ENCODE assay signal across 10 cellular contexts in the genomic region with DNA sequence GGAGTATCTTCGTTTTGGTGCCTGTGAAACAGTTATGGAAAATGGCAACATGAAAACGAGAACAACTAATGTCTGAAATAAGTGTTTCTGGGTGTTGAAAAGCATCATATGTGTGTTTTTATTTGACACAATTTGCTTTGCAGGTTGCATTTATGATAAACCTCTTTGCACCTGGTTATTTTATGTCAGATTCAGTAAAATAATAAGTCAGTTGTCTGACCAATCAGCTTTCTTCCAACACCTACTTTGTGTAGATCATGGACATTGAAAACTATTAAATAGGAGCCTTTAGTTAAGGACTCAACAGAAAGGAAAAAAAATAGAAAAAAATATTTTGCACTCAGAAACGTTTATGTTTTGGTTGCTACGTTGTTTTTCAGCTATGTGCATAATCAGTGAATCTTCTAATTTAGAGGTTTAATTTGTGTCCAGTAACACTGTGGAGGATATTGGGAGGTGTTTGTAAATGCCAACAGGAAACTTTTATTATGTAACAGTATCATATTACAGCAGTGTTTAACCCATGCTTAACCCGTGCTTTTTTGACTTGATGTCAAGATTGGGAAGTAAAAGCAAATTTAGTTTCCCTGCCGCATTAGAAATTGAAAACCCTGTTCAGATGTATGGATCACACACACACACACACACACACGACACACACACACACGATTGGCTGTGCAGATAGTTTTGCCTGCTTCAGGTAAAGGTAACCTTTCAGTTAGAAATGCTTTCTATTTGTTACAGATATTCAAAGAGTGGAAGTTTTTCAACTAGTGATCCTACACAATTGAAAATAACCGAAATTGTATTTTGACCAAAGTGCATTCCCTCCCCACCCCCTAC. TPM values are rescaled to one million over a fixed set of nuclear protein-coding genes. Genes with fewer than 3 reads are reported as not detected.
DNase-seq lines count a peak whose midpoint lies in the region; ATAC-seq and TF ChIP-seq lines count a peak whose summit lies in the region.
"Had no signal": no experiment of that assay in that cellular context is flagged by ENCODE, and none has a peak within 500 bp of the region (broad histone marks: within the 10 kb centered on the region; RNA-seq: fewer than 3 reads in every experiment).

No MANE protein-coding gene starts in this region.

- ATAC-seq in GM18858 (IDR thresholded peaks at IDR 0.05; ENCODE audit: unreplicated experiment) (no peak), HG03342 (IDR thresholded peaks at IDR 0.05; ENCODE audit: unreplicated experiment) (no peak)

- no peak for DNase-seq in activated naive CD4-positive, alpha-beta T cell treated with anti-CD3 and anti-CD28 coated beads for 36 hours
- DNase-seq in SW480 (ENCODE audit: low spot score) = peak; percentile 23
- no peak for DNase-seq in glutamatergic neuron
- DNase-seq in activated CD4-positive, alpha-beta T cell treated with anti-CD3 and anti-CD28 coated beads, Interleukin-2, amount 10 ng/mL, durations not matched to agents 24 days and 14 days = no peak
- DNase-seq: activated effector memory CD4-positive, alpha-beta T cell treated with Interleukin-2 at 50 U/mL for 16 hours; NCI-H82 had no signal

- peaks cover 31% of the 10 kb centered on the region for H3K4me1 Mint-ChIP-seq in activated naive CD4-positive, alpha-beta T cell treated with anti-CD3 and anti-CD28 coated beads, Interleukin-2, amount 50 U/mL, for 24 hours
- H3K4me1 Mint-ChIP-seq in activated naive CD4-positive, alpha-beta T cell treated with anti-CD3 and anti-CD28 coated beads for 36 hours (ENCODE audit: low read depth) = peaks cover 26% of the 10 kb centered on the region
- peaks cover 11% of the 10 kb centered on the region for H3K4me1 Mint-ChIP-seq in glutamatergic neuron (ENCODE audit: low read depth, unreplicated experiment)
- H3K4me1 Mint-ChIP-seq in activated CD4-positive, alpha-beta T cell treated with anti-CD3 and anti-CD28 coated beads, Interleukin-2, amount 10 ng/mL, durations not matched to agents 24 days and 14 days = peaks cover 23% of the 10 kb centered on the region

- H3K36me3 Mint-ChIP-seq in activated naive CD4-positive, alpha-beta T cell treated with anti-CD3 and anti-CD28 coated beads, Interleukin-2, amount 50 U/mL, for 24 hours = no peaks in the 10 kb centered on the region
- H3K36me3 Mint-ChIP-seq in activated naive CD4-positive, alpha-beta T cell treated with anti-CD3 and anti-CD28 coated beads for 36 hours (ENCODE audit: low read depth) = peaks cover 3% of the 10 kb centered on the region
- H3K36me3 Mint-ChIP-seq in glutamatergic neuron (ENCODE audit: unreplicated experiment) = no peaks in the 10 kb centered on the region
- peaks cover 3% of the 10 kb centered on the region for H3K36me3 Mint-ChIP-seq in activated CD4-positive, alpha-beta T cell treated with anti-CD3 and anti-CD28 coated beads, Interleukin-2, amount 10 ng/mL, durations not matched to agents 24 days and 14 days (ENCODE audit: low read depth)

- CTCF ChIA-PET in activated naive CD4-positive, alpha-beta T cell treated with anti-CD3 and anti-CD28 coated beads for 36 hours (lab: Charles Lee) = interaction anchor here (0.6 to 1.2 kb wide), 2 partner anchors 37 to 599 kb away, joined by 4 to 6 read pairs; no protein-coding TSS in a partner anchor

- intact Hi-C loops in activated naive CD4-positive, alpha-beta T cell treated with anti-CD3 and anti-CD28 coated beads for 36 hours (cut with micrococcal nuclease) = loop anchor here (5.0 to 10.0 kb wide), 8 partner anchors 288 to 1925 kb away; a partner anchor contains a TSS
- intact Hi-C loops in activated CD4-positive, alpha-beta T cell treated with anti-CD3 and anti-CD28 coated beads, Interleukin-2, amount 10 ng/mL, durations not matched to agents 24 days and 14 days (cut with micrococcal nuclease) = loop anchor here (5.0 to 10.0 kb wide), 5 partner anchors 282 to 1253 kb away; a partner anchor contains a TSS

- H3K9me3 Mint-ChIP-seq in activated naive CD4-positive, alpha-beta T cell treated with anti-CD3 and anti-CD28 coated beads, Interleukin-2, amount 50 U/mL, for 24 hours = no peaks in the 10 kb centered on the region
- H3K9me3 Mint-ChIP-seq in activated naive CD4-positive, alpha-beta T cell treated with anti-CD3 and anti-CD28 coated beads for 36 hours = no peaks in the 10 kb centered on the region
- peaks cover 8% of the 10 kb centered on the region for H3K9me3 Mint-ChIP-seq in glutamatergic neuron (ENCODE audit: unreplicated experiment)
- H3K9me3 Mint-ChIP-seq in activated CD4-positive, alpha-beta T cell treated with anti-CD3 and anti-CD28 coated beads, Interleukin-2, amount 10 ng/mL, durations not matched to agents 24 days and 14 days = no peaks in the 10 kb centered on the region

- no peaks in the 10 kb centered on the region for H3K27me3 Mint-ChIP-seq in activated naive CD4-positive, alpha-beta T cell treated with anti-CD3 and anti-CD28 coated beads, Interleukin-2, amount 50 U/mL, for 24 hours
- no peaks in the 10 kb centered on the region for H3K27me3 Mint-ChIP-seq in activated naive CD4-positive, alpha-beta T cell treated with anti-CD3 and anti-CD28 coated beads for 36 hours (ENCODE audit: low read depth)
- H3K27me3 Mint-ChIP-seq in glutamatergic neuron (ENCODE audit: unreplicated experiment) = peaks cover 10% of the 10 kb centered on the region
- H3K27me3 Mint-ChIP-seq in activated CD4-positive, alpha-beta T cell treated with anti-CD3 and anti-CD28 coated beads, Interleukin-2, amount 10 ng/mL, durations not matched to agents 24 days and 14 days = peaks cover 17% of the 10 kb centered on the region

- no peak for TF ChIP-seq CTCF in glutamatergic neuron (IDR thresholded peaks at IDR 0.05; ENCODE audit: partially characterized antibody, unreplicated experiment)

- H3K27ac ChIP-seq in temporal lobe (ENCODE audit: low read depth, low read length) = peak overlapping the region; percentile 94

- no peak overlapping the region for H3K27ac Mint-ChIP-seq in activated naive CD4-positive, alpha-beta T cell treated with anti-CD3 and anti-CD28 coated beads, Interleukin-2, amount 50 U/mL, for 24 hours
- H3K27ac Mint-ChIP-seq in activated naive CD4-positive, alpha-beta T cell treated with anti-CD3 and anti-CD28 coated beads for 36 hours = no peak overlapping the region
- H3K27ac Mint-ChIP-seq in glutamatergic neuron (ENCODE audit: unreplicated experiment) = no peak overlapping the region
- H3K27ac Mint-ChIP-seq in activated CD4-positive, alpha-beta T cell treated with anti-CD3 and anti-CD28 coated beads, Interleukin-2, amount 10 ng/mL, durations not matched to agents 24 days and 14 days = no peak overlapping the region

- H3K4me3 Mint-ChIP-seq in activated naive CD4-positive, alpha-beta T cell treated with anti-CD3 and anti-CD28 coated beads, Interleukin-2, amount 50 U/mL, for 24 hours = peak overlapping the region; percentile 93
- no peak overlapping the region for H3K4me3 Mint-ChIP-seq in activated naive CD4-positive, alpha-beta T cell treated with anti-CD3 and anti-CD28 coated beads for 36 hours
- peak overlapping the region; percentile 94 for H3K4me3 Mint-ChIP-seq in glutamatergic neuron (ENCODE audit: unreplicated experiment)
- H3K4me3 Mint-ChIP-seq in activated CD4-positive, alpha-beta T cell treated with anti-CD3 and anti-CD28 coated beads, Interleukin-2, amount 10 ng/mL, durations not matched to agents 24 days and 14 days = no peak overlapping the region

RNA-seq across cellular contexts. Expression of a gene that starts 2.6 kb away (rescaled TPM):
- total RNA-seq in activated naive CD4-positive, alpha-beta T cell treated with anti-CD3 and anti-CD28 coated beads for 36 hours = 10 to 100 TPM; 52.9 to 57.0 TPM
- total RNA-seq in glutamatergic neuron (ENCODE audit: unreplicated experiment) (25.0 TPM), temporal lobe (98.8 TPM)
- 31.5 and 32.6 TPM in 2 replicates for total RNA-seq in activated CD4-positive, alpha-beta T cell treated with anti-CD3 and anti-CD28 coated beads, Interleukin-2, amount 10 ng/mL, durations not matched to agents 24 days and 14 days

RNA-seq across cellular contexts. Expression of a gene that starts 2.8 kb away (rescaled TPM):
- not detected for total RNA-seq in activated naive CD4-positive, alpha-beta T cell treated with anti-CD3 and anti-CD28 coated beads for 36 hours
- total RNA-seq in glutamatergic neuron (ENCODE audit: unreplicated experiment) = 1.8 TPM
- total RNA-seq in temporal lobe = 16.7 TPM
- total RNA-seq in activated CD4-positive, alpha-beta T cell treated with anti-CD3 and anti-CD28 coated beads, Interleukin-2, amount 10 ng/mL, durations not matched to agents 24 days and 14 days = not detected in 2 replicates

Comparison
In these comparisons a context has a peak if more than half of its experiments do, and no peak if none do; other contexts are left out.
1. H3K4me3 Mint-ChIP-seq: peak in activated naive CD4-positive, alpha-beta T cell treated with anti-CD3 and anti-CD28 coated beads, Interleukin-2, amount 50 U/mL, for 24 hours (single experiment) and glutamatergic neuron (single experiment); none in activated naive CD4-positive, alpha-beta T cell treated with anti-CD3 and anti-CD28 coated beads for 36 hours (single experiment) and activated CD4-positive, alpha-beta T cell treated with anti-CD3 and anti-CD28 coated beads, Interleukin-2, amount 10 ng/mL, durations not matched to agents 24 days and 14 days (single experiment).